ENCODE assay signal across 23 cellular contexts in the genomic region with DNA sequence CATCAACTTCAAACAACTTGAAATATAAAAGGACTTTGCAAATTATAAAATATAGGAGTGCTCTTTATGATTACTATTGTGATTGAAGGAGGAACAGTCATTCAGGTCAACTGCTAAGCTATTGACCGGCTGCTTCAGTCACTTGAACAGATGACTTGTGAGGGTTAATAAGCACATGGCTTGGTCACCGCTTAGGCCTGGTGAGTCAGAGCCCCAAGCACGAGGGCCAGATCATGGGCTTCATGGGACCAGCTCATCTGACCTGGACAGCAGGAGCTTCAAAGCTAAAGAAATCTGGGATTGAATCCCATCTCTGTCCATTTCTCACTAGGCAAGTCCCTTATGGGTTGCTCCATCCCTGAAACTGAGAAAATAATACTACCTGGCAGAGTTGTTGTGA.
DNase-seq lines count a peak whose midpoint lies in the region; ATAC-seq, FAIRE-seq and TF ChIP-seq lines count a peak whose summit lies in the region.
"Had no signal": no experiment of that assay in that cellular context is flagged by ENCODE, and none has a peak within 500 bp of the region (broad histone marks: within the 10 kb centered on the region; RNA-seq: fewer than 3 reads in every experiment).

No MANE protein-coding gene starts in this region.

- H3K4me3 ChIP-seq in fibroblast of the aortic adventitia (ENCODE audit: low read depth, low read length), result no peak overlapping the region
- no peak overlapping the region for H3K4me3 ChIP-seq in naive thymus-derived CD4-positive, alpha-beta T cell (ENCODE audit: low read length)
- H3K4me3 ChIP-seq: GM23338, left ventricle myocardium inferior, PC-9, thoracic aorta had no signal

- POLR2A ChIA-PET in naive thymus-derived CD4-positive, alpha-beta T cell (lab: Charles Lee), result interaction anchor here (1.0 kb wide), 1 partner anchor 10 kb away, joined by 3 read pairs; no protein-coding TSS in a partner anchor

- peaks cover 8 to 16% (median 11%) of the 10 kb centered on the region in 7 donors for H3K4me1 Mint-ChIP-seq in naive thymus-derived CD4-positive, alpha-beta T cell

- no peaks in the 10 kb centered on the region for H3K9me3 Mint-ChIP-seq in naive thymus-derived CD4-positive, alpha-beta T cell
- H3K9me3 Mint-ChIP-seq: GM23338 had no signal

- no peaks in the 10 kb centered on the region for H3K36me3 ChIP-seq in naive thymus-derived CD4-positive, alpha-beta T cell (ENCODE audit: control insufficient read depth in 2 of 3, insufficient read depth in 3 of 3, low read length in 3 of 3)
- H3K36me3 ChIP-seq: left ventricle myocardium inferior, neutrophil, thoracic aorta had no signal

- CTCF ChIA-PET in naive thymus-derived CD4-positive, alpha-beta T cell (lab: Charles Lee), result no interaction called here

- peaks cover 3 to 10% of the 10 kb centered on the region in 2 donors for H3K4me1 ChIP-seq in naive thymus-derived CD4-positive, alpha-beta T cell (ENCODE audit: control insufficient read depth in 2 of 2, insufficient read depth in 2 of 2, low read length in 2 of 2)
- H3K4me1 ChIP-seq: Caco-2 had no signal

- H3K27me3 Mint-ChIP-seq in naive thymus-derived CD4-positive, alpha-beta T cell, result no peaks in the 10 kb centered on the region
- H3K27me3 Mint-ChIP-seq: activated naive CD8-positive, alpha-beta T cell had no signal

- H3K27ac ChIP-seq in naive thymus-derived CD4-positive, alpha-beta T cell (ENCODE audit: low read depth, low read length), result no peak overlapping the region
- H3K27ac ChIP-seq: left ventricle myocardium inferior, neutrophil, PC-9, thoracic aorta had no signal

- H3K4me3 Mint-ChIP-seq in naive thymus-derived CD4-positive, alpha-beta T cell, result no peak overlapping the region
- H3K4me3 Mint-ChIP-seq: activated naive CD8-positive, alpha-beta T cell; GM23338 had no signal

- intact Hi-C loops in naive thymus-derived CD4-positive, alpha-beta T cell (cut with micrococcal nuclease), result no loop called here

- peak; percentile 70 for FAIRE-seq in H54 (lab: Jason Lieb, UNC)
- FAIRE-seq: bronchial epithelial cell had no signal

- peak; percentile 38 for DNase-seq in H54 (ENCODE audit: insufficient read length, low spot score)
- peak; percentile 72 for DNase-seq in RPMI7951 (ENCODE audit: low read depth)
- DNase-seq in fibroblast of the aortic adventitia (ENCODE audit: low read depth), result peak; percentile 18
- peak; percentile 57 for DNase-seq in stromal cell of bone marrow (ENCODE audit: low read depth)
- DNase-seq in NCI-H526 treated with DMSO at 0.1 percent for 48 hours (lab: John Stamatoyannopoulos, UW), result no peak
- DNase-seq in naive thymus-derived CD4-positive, alpha-beta T cell, result no peak
- no peak for DNase-seq in NCI-H748 treated with DMSO at 0.1 percent for 48 hours (lab: John Stamatoyannopoulos, UW)
- DNase-seq: activated CD8-positive, alpha-beta memory T cell treated with anti-CD3 and anti-CD28 coated beads for 24 hours; activated T-cell treated with anti-CD3 and anti-CD28 coated beads, Interleukin-2, amount 50 U/mL, for 48 hours; Caco-2; left ventricle myocardium inferior; NCI-H1436 treated with DMSO at 0.1 percent for 48 hours; NCI-H82; PC-9; retina; SK-N-SH; T1000 had no signal

- H3K27me3 ChIP-seq in naive thymus-derived CD4-positive, alpha-beta T cell (ENCODE audit: control insufficient read depth in 2 of 2, insufficient read depth in 2 of 2, low read length in 2 of 2), result no peaks in the 10 kb centered on the region

- ATAC-seq in naive thymus-derived CD4-positive, alpha-beta T cell, result no peak
- ATAC-seq: activated CD4-positive, CD25-positive, alpha-beta regulatory T cell treated with anti-CD3 and anti-CD28 coated beads, Interleukin-2, amount 50 U/mL, for 24 hours; GM23338 had no signal

- H3K9me3 ChIP-seq in naive thymus-derived CD4-positive, alpha-beta T cell (ENCODE audit: control insufficient read depth in 2 of 3, low read length in 3 of 3), result no peaks in the 10 kb centered on the region
- H3K9me3 ChIP-seq: Caco-2, left ventricle myocardium inferior, neutrophil, SK-N-SH, thoracic aorta had no signal

- TF ChIP-seq CTCF in fibroblast of the aortic adventitia (IDR thresholded peaks at IDR 0.05; ENCODE audit: insufficient read depth, low read length), result no peak

- no peak overlapping the region for H3K27ac Mint-ChIP-seq in naive thymus-derived CD4-positive, alpha-beta T cell
- H3K27ac Mint-ChIP-seq: activated naive CD8-positive, alpha-beta T cell; GM23338 had no signal

- H3K36me3 Mint-ChIP-seq in naive thymus-derived CD4-positive, alpha-beta T cell, result peaks cover 0 to under 1% (median 0%) of the 10 kb centered on the region in 5 donors
- H3K36me3 Mint-ChIP-seq: activated naive CD8-positive, alpha-beta T cell had no signal

- TF ChIP-seq POLR2A in H54 (IDR thresholded peaks at IDR 0.05; ENCODE audit: low read depth, low read length), result no peak

Comparison
In these comparisons a context has a peak if more than half of its experiments do, and no peak if none do; other contexts are left out.
1. DNase-seq: peak in H54 (single experiment), RPMI7951 (single experiment), fibroblast of the aortic adventitia (single experiment) and stromal cell of bone marrow (single experiment); none in NCI-H526 treated with DMSO at 0.1 percent for 48 hours (single experiment), naive thymus-derived CD4-positive, alpha-beta T cell (0 of 9) and NCI-H748 treated with DMSO at 0.1 percent for 48 hours (single experiment).